Comparison of ENCODE assay signal across 8 cellular contexts in genomic region chr11:134850566-134850965, GRCh38.
"Had no signal": no experiment of that assay in that cellular context is flagged by ENCODE, and none has a peak within 500 bp of the region (broad histone marks: within the 10 kb centered on the region; RNA-seq: fewer than 3 reads in every experiment).

No MANE protein-coding gene starts in this region.

- H3K4me2 ChIP-seq: KMS-11 had no signal

- DNase-seq: IMR-90, KBM-7, KG1 had no signal

- H3K27ac ChIP-seq: HL-60, KMS-11 had no signal

- ATAC-seq: HepG2, K562 had no signal

- FAIRE-seq: HepG2, HTR-8/SVneo, K562 had no signal

- H3K9ac ChIP-seq: KMS-11 had no signal

- H3K4me3 ChIP-seq: K562 had no signal
